ENCODE assay signal across 22 cellular contexts in the genomic region with DNA sequence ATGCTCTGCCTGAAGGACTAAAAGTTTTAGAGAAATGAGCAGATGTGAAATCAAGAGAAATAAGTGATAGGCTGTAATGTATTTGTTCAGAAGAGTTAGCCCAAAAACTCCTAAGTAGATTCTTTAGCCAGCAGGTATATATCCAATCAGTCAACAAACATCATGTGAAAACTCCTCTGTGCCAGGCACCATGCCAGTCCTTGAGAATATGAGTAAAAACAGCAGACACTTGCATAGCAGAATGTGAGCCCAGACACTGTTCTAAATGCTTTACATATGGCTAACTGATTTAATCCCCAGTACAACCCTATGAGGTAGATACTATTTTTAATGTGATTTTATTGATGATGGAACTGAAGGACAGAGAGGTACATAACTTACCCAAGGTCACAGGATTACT.
DNase-seq lines count a peak whose midpoint lies in the region; ATAC-seq and TF ChIP-seq lines count a peak whose summit lies in the region.
"Had no signal": no experiment of that assay in that cellular context is flagged by ENCODE, and none has a peak within 500 bp of the region (broad histone marks: within the 10 kb centered on the region; RNA-seq: fewer than 3 reads in every experiment).

No MANE protein-coding gene starts in this region.

- TF ChIP-seq RAD21 in SK-N-SH (IDR thresholded peaks at IDR 0.05; ENCODE audit: low read length) = no peak

- no peaks in the 10 kb centered on the region for H3K4me1 Mint-ChIP-seq in activated CD8-positive, alpha-beta memory T cell treated with anti-CD3 and anti-CD28 coated beads, Interleukin-2, amount 10 ng/mL, durations not matched to agents 7 days and 5 days
- H3K4me1 Mint-ChIP-seq in activated CD4-positive, alpha-beta memory T cell treated with anti-CD3 and anti-CD28 coated beads, Interleukin-2, amount 10 ng/mL, durations not matched to agents 7 days and 5 days = no peaks in the 10 kb centered on the region

- H4K8ac ChIP-seq in trophoblast cell (ENCODE audit: low read depth, low read length) = no peak overlapping the region

- H3K27me3 ChIP-seq in SK-N-SH (ENCODE audit: insufficient read depth) (no peaks in the 10 kb centered on the region), adrenal gland (no peaks in the 10 kb centered on the region), trophoblast cell (ENCODE audit: insufficient read depth, low read length) (no peaks in the 10 kb centered on the region)
- H3K27me3 ChIP-seq: BLaER1 treated with 17β-estradiol and CSF1 and Interleukin-3, amounts not matched to agents 10 nM and 100 nM; SJSA1 had no signal

- no peak overlapping the region for H3K4ac ChIP-seq in trophoblast cell (ENCODE audit: low read depth, low read length)

- no peak overlapping the region for H3K4me3 Mint-ChIP-seq in activated CD8-positive, alpha-beta memory T cell treated with anti-CD3 and anti-CD28 coated beads, Interleukin-2, amount 10 ng/mL, durations not matched to agents 7 days and 5 days
- no peak overlapping the region for H3K4me3 Mint-ChIP-seq in activated CD4-positive, alpha-beta memory T cell treated with anti-CD3 and anti-CD28 coated beads, Interleukin-2, amount 10 ng/mL, durations not matched to agents 7 days and 5 days
- H3K4me3 Mint-ChIP-seq: CD4-positive, alpha-beta T cell had no signal

- H3K79me1 ChIP-seq in trophoblast cell (ENCODE audit: low read length) = no peaks in the 10 kb centered on the region

- H3K9me3 ChIP-seq in SK-N-SH = no peaks in the 10 kb centered on the region
- H3K9me3 ChIP-seq in adrenal gland (replicated peaks in 1 of 3) = no peaks in the 10 kb centered on the region
- H3K9me3 ChIP-seq in trophoblast cell (ENCODE audit: insufficient read depth, low read depth, low read length) = no peaks in the 10 kb centered on the region
- H3K9me3 ChIP-seq: BLaER1 treated with 17β-estradiol and CSF1 and Interleukin-3, amounts not matched to agents 10 nM and 100 nM; SJSA1 had no signal

- H3K36me3 ChIP-seq in SK-N-SH (replicated peaks in 1 of 2; ENCODE audit: control insufficient read depth in 1 of 2, insufficient read depth in 2 of 2, low read length in 1 of 2) = peaks cover 2 to 6% of the 10 kb centered on the region in 2 experiments
- no peaks in the 10 kb centered on the region for H3K36me3 ChIP-seq in adrenal gland (replicated peaks in 1 of 2)
- H3K36me3 ChIP-seq in trophoblast cell (ENCODE audit: control insufficient read depth in 1 of 2, insufficient read depth in 2 of 2, low read length in 2 of 2) = no peaks in the 10 kb centered on the region

- H2AK5ac ChIP-seq in trophoblast cell (ENCODE audit: low read length) = no peak overlapping the region

- no peak overlapping the region for H2BK12ac ChIP-seq in trophoblast cell (ENCODE audit: low read length)

- no peak overlapping the region for H3K14ac ChIP-seq in trophoblast cell (ENCODE audit: low read length)

- H3K23ac ChIP-seq in trophoblast cell (ENCODE audit: low read length) = no peak overlapping the region

- H3K27ac ChIP-seq in SK-N-SH (ENCODE audit: low read depth in 2 of 2, low read length in 1 of 2) = peak overlapping the region in 1 of 2 experiments; percentile 16; a peak in 2 of 4 replicates
- no peak overlapping the region for H3K27ac ChIP-seq in adrenal gland
- no peak overlapping the region for H3K27ac ChIP-seq in trophoblast cell (ENCODE audit: low read depth, low read length)
- H3K27ac ChIP-seq: BLaER1 treated with 17β-estradiol and CSF1 and Interleukin-3, amounts not matched to agents 10 nM and 100 nM; PC-9; SJSA1 had no signal

- H3K9ac ChIP-seq in SK-N-SH (no peak overlapping the region), trophoblast cell (ENCODE audit: low read length) (no peak overlapping the region)
- H3K9ac ChIP-seq: BLaER1 treated with 17β-estradiol and CSF1 and Interleukin-3, amounts not matched to agents 10 nM and 100 nM had no signal

- H3K9me3 Mint-ChIP-seq in activated CD8-positive, alpha-beta memory T cell treated with anti-CD3 and anti-CD28 coated beads, Interleukin-2, amount 10 ng/mL, durations not matched to agents 7 days and 5 days (ENCODE audit: low read depth) = no peaks in the 10 kb centered on the region
- peaks cover 2% of the 10 kb centered on the region for H3K9me3 Mint-ChIP-seq in activated CD4-positive, alpha-beta memory T cell treated with anti-CD3 and anti-CD28 coated beads, Interleukin-2, amount 10 ng/mL, durations not matched to agents 7 days and 5 days

- H3K4me1 ChIP-seq in SK-N-SH (ENCODE audit: control insufficient read depth in 1 of 2, insufficient read depth in 2 of 2, low read depth in 1 of 2, low read length in 1 of 2) (peaks cover 0 to 4% of the 10 kb centered on the region in 2 experiments; a peak in 3 of 4 replicates), adrenal gland (replicated peaks in 1 of 2) (no peaks in the 10 kb centered on the region), trophoblast cell (ENCODE audit: control insufficient read depth in 1 of 2, insufficient read depth in 2 of 2, low read length in 2 of 2) (no peaks in the 10 kb centered on the region)
- H3K4me1 ChIP-seq: SJSA1 had no signal

- peak; percentile 59; the same call in 1 of the 3 replicates for ATAC-seq in SK-N-SH treated with all-trans-retinoic acid at 6 μM for 48 hours
- no peak for ATAC-seq in activated CD8-positive, alpha-beta memory T cell treated with anti-CD3 and anti-CD28 coated beads, Interleukin-2, amount 10 ng/mL, durations not matched to agents 7 days and 5 days
- ATAC-seq: HCT116 had no signal

- H3K27me3 Mint-ChIP-seq in activated CD8-positive, alpha-beta memory T cell treated with anti-CD3 and anti-CD28 coated beads, Interleukin-2, amount 10 ng/mL, durations not matched to agents 7 days and 5 days = no peaks in the 10 kb centered on the region
- no peaks in the 10 kb centered on the region for H3K27me3 Mint-ChIP-seq in activated CD4-positive, alpha-beta memory T cell treated with anti-CD3 and anti-CD28 coated beads, Interleukin-2, amount 10 ng/mL, durations not matched to agents 7 days and 5 days
- H3K27me3 Mint-ChIP-seq: CD4-positive, alpha-beta T cell had no signal

- H2BK120ac ChIP-seq in trophoblast cell (ENCODE audit: insufficient read depth, low read length, poor library complexity) = no peak overlapping the region

- TF ChIP-seq CTCF in SK-N-SH (IDR thresholded peaks at IDR 0.05) (no peak), adrenal gland (IDR thresholded peaks at IDR 0.05) (no peak), fibroblast of the aortic adventitia (IDR thresholded peaks at IDR 0.05; ENCODE audit: insufficient read depth, low read length) (no peak), retinal pigment epithelial cell (conservative IDR thresholded peaks at IDR 0.05; ENCODE audit: low read depth, low read length) (no peak)

- no peak overlapping the region for H3K4me2 ChIP-seq in SK-N-SH
- no peak overlapping the region for H3K4me2 ChIP-seq in trophoblast cell (ENCODE audit: low read length)
- H3K4me2 ChIP-seq: BLaER1 treated with 17β-estradiol and CSF1 and Interleukin-3, amounts not matched to agents 10 nM and 100 nM; PC-9 had no signal

- DNase-seq in SK-N-SH (no peak), adrenal gland (peak in 4 of 7 donors; percentile 8 to 32 (median 15)), fibroblast of the aortic adventitia (ENCODE audit: low read depth) (peak; percentile 14), retinal pigment epithelial cell (ENCODE audit: low read depth) (peak; percentile 46), trophoblast cell (no peak)
- no peak for DNase-seq in activated CD8-positive, alpha-beta memory T cell treated with anti-CD3 and anti-CD28 coated beads, Interleukin-2, amount 10 ng/mL, durations not matched to agents 7 days and 5 days
- no peak for DNase-seq in activated CD4-positive, alpha-beta memory T cell treated with anti-CD3 and anti-CD28 coated beads, Interleukin-2, amount 10 ng/mL, durations not matched to agents 7 days and 5 days
- DNase-seq: CD4-positive, alpha-beta T cell; EL; GF-D8; IMR-90; KG1; MM.1S; NCI-H1694; NCI-H510A treated with DMSO at 0.1 percent for 48 hours; PC-9; Right ventricle myocardium superior; SW 1271 had no signal

- H3K4me3 ChIP-seq in SK-N-SH (ENCODE audit: low read depth in 2 of 2, low read length in 1 of 2) (no peak overlapping the region), adrenal gland (no peak overlapping the region), fibroblast of the aortic adventitia (ENCODE audit: low read depth, low read length) (no peak overlapping the region), retinal pigment epithelial cell (ENCODE audit: low read length) (no peak overlapping the region), trophoblast cell (ENCODE audit: low read depth, low read length) (no peak overlapping the region)
- H3K4me3 ChIP-seq: BLaER1 treated with 17β-estradiol and CSF1 and Interleukin-3, amounts not matched to agents 10 nM and 100 nM; PC-9; SJSA1 had no signal

- no peak overlapping the region for H4K91ac ChIP-seq in trophoblast cell (ENCODE audit: low read depth, low read length)

- H3K18ac ChIP-seq in trophoblast cell (ENCODE audit: low read length) = no peak overlapping the region

- no peak for TF ChIP-seq EP300 in SK-N-SH (IDR thresholded peaks at IDR 0.05; ENCODE audit: borderline replicate concordance in 1 of 2, low read depth in 1 of 2, low read length in 1 of 2)

- no peak overlapping the region for H2BK5ac ChIP-seq in trophoblast cell (ENCODE audit: low read depth, low read length, poor library complexity)

- H3F3A ChIP-seq in SK-N-SH (replicated peaks; ENCODE audit: insufficient read depth) = peaks cover 4% of the 10 kb centered on the region

- H3K79me2 ChIP-seq in SK-N-SH (ENCODE audit: insufficient read depth) (no peaks in the 10 kb centered on the region), trophoblast cell (ENCODE audit: control insufficient read depth, insufficient read depth, low read length, poor library complexity) (no peaks in the 10 kb centered on the region)

- no peak overlapping the region for H3K27ac Mint-ChIP-seq in activated CD8-positive, alpha-beta memory T cell treated with anti-CD3 and anti-CD28 coated beads, Interleukin-2, amount 10 ng/mL, durations not matched to agents 7 days and 5 days
- H3K27ac Mint-ChIP-seq in activated CD4-positive, alpha-beta memory T cell treated with anti-CD3 and anti-CD28 coated beads, Interleukin-2, amount 10 ng/mL, durations not matched to agents 7 days and 5 days = no peak overlapping the region
- H3K27ac Mint-ChIP-seq: CD4-positive, alpha-beta T cell had no signal

- intact Hi-C loops in adrenal gland (cut with DNase I) = no loop called here

- CTCF ChIA-PET in SK-N-SH (lab: Yijun Ruan, JAX) = interaction anchor here (0.6 to 0.8 kb wide), 2 partner anchors 11 to 246 kb away, joined by 3 to 4 read pairs; no protein-coding TSS in a partner anchor
- CTCF ChIA-PET in activated CD8-positive, alpha-beta memory T cell treated with anti-CD3 and anti-CD28 coated beads, Interleukin-2, amount 10 ng/mL, durations not matched to agents 7 days and 5 days (lab: Charles Lee) = no interaction called here
- CTCF ChIA-PET in activated CD4-positive, alpha-beta memory T cell treated with anti-CD3 and anti-CD28 coated beads, Interleukin-2, amount 10 ng/mL, durations not matched to agents 7 days and 5 days (lab: Charles Lee) = no interaction called here

- TF ChIP-seq POLR2A in adrenal gland (IDR thresholded peaks at IDR 0.05) = no peak

- no peak overlapping the region for H4K12ac ChIP-seq in trophoblast cell (ENCODE audit: low read depth, low read length)

- no peaks in the 10 kb centered on the region for H4K20me1 ChIP-seq in SK-N-SH (ENCODE audit: insufficient read depth)
- H4K20me1 ChIP-seq: BLaER1 treated with 17β-estradiol and CSF1 and Interleukin-3, amounts not matched to agents 10 nM and 100 nM had no signal

- POLR2A ChIA-PET in SK-N-SH (lab: Yijun Ruan, JAX) = no interaction called here
- POLR2A ChIA-PET in activated CD4-positive, alpha-beta memory T cell treated with anti-CD3 and anti-CD28 coated beads, Interleukin-2, amount 10 ng/mL, durations not matched to agents 7 days and 5 days (lab: Charles Lee) = no interaction called here

- H2AFZ ChIP-seq in SK-N-SH (ENCODE audit: low read depth) (no peak overlapping the region), trophoblast cell (ENCODE audit: insufficient read depth, low read length, poor library complexity) (no peak overlapping the region)
- H2AFZ ChIP-seq: PC-9 had no signal

- no peaks in the 10 kb centered on the region for H3K36me3 Mint-ChIP-seq in activated CD8-positive, alpha-beta memory T cell treated with anti-CD3 and anti-CD28 coated beads, Interleukin-2, amount 10 ng/mL, durations not matched to agents 7 days and 5 days
- H3K36me3 Mint-ChIP-seq in activated CD4-positive, alpha-beta memory T cell treated with anti-CD3 and anti-CD28 coated beads, Interleukin-2, amount 10 ng/mL, durations not matched to agents 7 days and 5 days (ENCODE audit: low read depth) = no peaks in the 10 kb centered on the region

- H3K9me2 ChIP-seq in SK-N-SH = no peaks in the 10 kb centered on the region

Comparison
In these comparisons a context has a peak if more than half of its experiments do, and no peak if none do; other contexts are left out.
1. DNase-seq: peak in adrenal gland (4 of 7), fibroblast of the aortic adventitia (single experiment) and retinal pigment epithelial cell (single experiment); none in SK-N-SH (single experiment), activated CD8-positive, alpha-beta memory T cell treated with anti-CD3 and anti-CD28 coated beads, Interleukin-2, amount 10 ng/mL, durations not matched to agents 7 days and 5 days (single experiment), activated CD4-positive, alpha-beta memory T cell treated with anti-CD3 and anti-CD28 coated beads, Interleukin-2, amount 10 ng/mL, durations not matched to agents 7 days and 5 days (single experiment) and trophoblast cell (0 of 2).